ENCODE assay signal across 21 cellular contexts in genomic region chr12:53971686-53972085, GRCh38. TPM values are rescaled to one million over a fixed set of nuclear protein-coding genes. Genes with fewer than 3 reads are reported as not detected.
"Had no signal": no experiment of that assay in that cellular context is flagged by ENCODE, and none has a peak within 500 bp of the region (broad histone marks: within the 10 kb centered on the region; RNA-seq: fewer than 3 reads in every experiment).

No MANE protein-coding gene starts in this region.

- H3K36me3 Mint-ChIP-seq: WTC11 had no signal

- H3K27ac ChIP-seq: brain microvascular endothelial cell, cardiac muscle cell had no signal

- H3K4me3 Mint-ChIP-seq: activated CD4-positive, alpha-beta memory T cell treated with anti-CD3 and anti-CD28 coated beads, Interleukin-2, amount 10 ng/mL, durations not matched to agents 7 days and 5 days; activated CD4-positive, alpha-beta T cell treated with anti-CD3 and anti-CD28 coated beads, Interleukin-2, amount 10 ng/mL, durations not matched to agents 7 days and 5 days; activated naive CD8-positive, alpha-beta T cell treated with anti-CD3 and anti-CD28 coated beads for 36 hours; T-helper 17 cell; WTC11 had no signal

- DNase-seq: activated CD4-positive, alpha-beta memory T cell treated with anti-CD3 and anti-CD28 coated beads, Interleukin-2, amount 10 ng/mL, durations not matched to agents 7 days and 5 days; activated CD4-positive, alpha-beta T cell treated with anti-CD3 and anti-CD28 coated beads for 1 hour; activated CD4-positive, alpha-beta T cell treated with anti-CD3 and anti-CD28 coated beads, Interleukin-2, amount 10 ng/mL, durations not matched to agents 7 days and 5 days; activated CD8-positive, alpha-beta memory T cell treated with anti-CD3 and anti-CD28 coated beads, Interleukin-2, amount 50 U/mL, for 4 hours; activated naive CD8-positive, alpha-beta T cell treated with anti-CD3 and anti-CD28 coated beads for 36 hours; brain microvascular endothelial cell; Karpas-422; NCI-H1105 treated with DMSO at 0.1 percent for 48 hours; NCI-H1436 treated with DMSO at 0.1 percent for 48 hours; NCI-H187; NCI-H2081; NCI-H510A treated with DMSO at 0.1 percent for 48 hours; NCI-H69; NK-92 treated with Interleukin-12 subunit alpha and Interleukin-12 subunit beta, amount 100 ng/mL, for 24 hours; SHP77 treated with DMSO at 0.1 percent for 48 hours; T-helper 17 cell; T-helper 9 cell had no signal

- H3K27ac Mint-ChIP-seq: activated CD4-positive, alpha-beta memory T cell treated with anti-CD3 and anti-CD28 coated beads, Interleukin-2, amount 10 ng/mL, durations not matched to agents 7 days and 5 days; activated CD4-positive, alpha-beta T cell treated with anti-CD3 and anti-CD28 coated beads, Interleukin-2, amount 10 ng/mL, durations not matched to agents 7 days and 5 days; activated naive CD8-positive, alpha-beta T cell treated with anti-CD3 and anti-CD28 coated beads for 36 hours; T-helper 17 cell; WTC11 had no signal

- H3K4me3 ChIP-seq: cardiac muscle cell, K562 had no signal

- H3K9me3 Mint-ChIP-seq: activated CD4-positive, alpha-beta memory T cell treated with anti-CD3 and anti-CD28 coated beads, Interleukin-2, amount 10 ng/mL, durations not matched to agents 7 days and 5 days; activated CD4-positive, alpha-beta T cell treated with anti-CD3 and anti-CD28 coated beads, Interleukin-2, amount 10 ng/mL, durations not matched to agents 7 days and 5 days; WTC11 had no signal

- ATAC-seq: K562, T-helper 17 cell, WTC11 had no signal

- H3K36me3 ChIP-seq: brain microvascular endothelial cell, cardiac muscle cell had no signal

RNA-seq across cellular contexts. Expression of gene HOXC11, which starts 1.2 kb away (rescaled TPM):
- total RNA-seq: activated CD4-positive, alpha-beta memory T cell treated with anti-CD3 and anti-CD28 coated beads, Interleukin-2, amount 10 ng/mL, durations not matched to agents 7 days and 5 days; activated CD4-positive, alpha-beta T cell treated with anti-CD3 and anti-CD28 coated beads, Interleukin-2, amount 10 ng/mL, durations not matched to agents 7 days and 5 days; activated naive CD8-positive, alpha-beta T cell treated with anti-CD3 and anti-CD28 coated beads for 36 hours; cardiac muscle cell; K562; T-helper 17 cell; WTC11 had no signal
- polyA plus RNA-seq: adipose tissue, cardiac muscle cell, K562 had no signal

RNA-seq across cellular contexts. Expression of gene HOTAIR, which starts 3.1 kb away (rescaled TPM):
- total RNA-seq: activated CD4-positive, alpha-beta memory T cell treated with anti-CD3 and anti-CD28 coated beads, Interleukin-2, amount 10 ng/mL, durations not matched to agents 7 days and 5 days; activated CD4-positive, alpha-beta T cell treated with anti-CD3 and anti-CD28 coated beads, Interleukin-2, amount 10 ng/mL, durations not matched to agents 7 days and 5 days; activated naive CD8-positive, alpha-beta T cell treated with anti-CD3 and anti-CD28 coated beads for 36 hours; cardiac muscle cell; K562; T-helper 17 cell; WTC11 had no signal
- polyA plus RNA-seq: adipose tissue, cardiac muscle cell had no signal

RNA-seq across cellular contexts. Expression of gene HOXC10, which starts 13.3 kb away (rescaled TPM):
- total RNA-seq: activated CD4-positive, alpha-beta memory T cell treated with anti-CD3 and anti-CD28 coated beads, Interleukin-2, amount 10 ng/mL, durations not matched to agents 7 days and 5 days; activated CD4-positive, alpha-beta T cell treated with anti-CD3 and anti-CD28 coated beads, Interleukin-2, amount 10 ng/mL, durations not matched to agents 7 days and 5 days; activated naive CD8-positive, alpha-beta T cell treated with anti-CD3 and anti-CD28 coated beads for 36 hours; cardiac muscle cell; T-helper 17 cell; WTC11 had no signal
- polyA plus RNA-seq: cardiac muscle cell had no signal

RNA-seq across cellular contexts. Expression of gene HOXC12, which starts 17.0 kb away (rescaled TPM):
- total RNA-seq: activated CD4-positive, alpha-beta memory T cell treated with anti-CD3 and anti-CD28 coated beads, Interleukin-2, amount 10 ng/mL, durations not matched to agents 7 days and 5 days; activated CD4-positive, alpha-beta T cell treated with anti-CD3 and anti-CD28 coated beads, Interleukin-2, amount 10 ng/mL, durations not matched to agents 7 days and 5 days; activated naive CD8-positive, alpha-beta T cell treated with anti-CD3 and anti-CD28 coated beads for 36 hours; cardiac muscle cell; T-helper 17 cell; WTC11 had no signal
- polyA plus RNA-seq: cardiac muscle cell had no signal

RNA-seq across cellular contexts. Expression of gene HOXC9, which starts 28.3 kb away (rescaled TPM):
- total RNA-seq: activated CD4-positive, alpha-beta memory T cell treated with anti-CD3 and anti-CD28 coated beads, Interleukin-2, amount 10 ng/mL, durations not matched to agents 7 days and 5 days; activated CD4-positive, alpha-beta T cell treated with anti-CD3 and anti-CD28 coated beads, Interleukin-2, amount 10 ng/mL, durations not matched to agents 7 days and 5 days; activated naive CD8-positive, alpha-beta T cell treated with anti-CD3 and anti-CD28 coated beads for 36 hours; cardiac muscle cell; T-helper 17 cell; WTC11 had no signal
- polyA plus RNA-seq: cardiac muscle cell had no signal
